14 cellular contexts compared by ENCODE assay signal in genomic region chr10:33900591-33900990, GRCh38.
DNase-seq lines count a peak whose midpoint lies in the region; ATAC-seq and TF ChIP-seq lines count a peak whose summit lies in the region.
"Had no signal": no experiment of that assay in that cellular context is flagged by ENCODE, and none has a peak within 500 bp of the region (broad histone marks: within the 10 kb centered on the region; RNA-seq: fewer than 3 reads in every experiment).

No MANE protein-coding gene starts in this region.

- H3K18ac ChIP-seq in trophoblast cell (ENCODE audit: low read length): no peak overlapping the region

- WGBS in trophoblast cell (ENCODE audit: extremely low coverage, insufficient coverage, insufficient read length): 100% methylated on average over 1 of the region's 2 CpGs

- H4K8ac ChIP-seq in trophoblast cell (ENCODE audit: low read depth, low read length): no peak overlapping the region

- no peak for TF ChIP-seq CTCF in retinal pigment epithelial cell (conservative IDR thresholded peaks at IDR 0.05; ENCODE audit: low read depth, low read length)
- TF ChIP-seq CTCF in WERI-Rb-1 (IDR thresholded peaks at IDR 0.05; ENCODE audit: low read depth, low read length): no peak

- DNase-seq in EL (peak; percentile 26), astrocyte of the hippocampus (ENCODE audit: low read depth, low spot score) (peak; percentile 55), fibroblast of the conjunctiva (ENCODE audit: low read depth) (peak; percentile 71), retinal pigment epithelial cell (ENCODE audit: low read depth) (peak; percentile 40), WERI-Rb-1 (no peak), iPS-NIHi7 (ENCODE audit: extremely low spot score) (no peak), trophoblast cell (no peak)
- DNase-seq: dorsolateral prefrontal cortex; heart left ventricle; NCI-H1436; stimulated activated CD4-positive, alpha-beta T cell treated with anti-CD3 and anti-CD28 coated beads, Interleukin-2, amount 100 ng/mL, for 48 hours; stimulated activated naive B cell treated with anti-CD40 and anti-IgM and Interleukin-4, amounts not matched to agents 10 μg/mL and 1 μg/mL and 100 μg/mL, for 72 hours had no signal

- H2BK5ac ChIP-seq in trophoblast cell (ENCODE audit: low read depth, low read length, poor library complexity): no peak overlapping the region

- no peak overlapping the region for H2AK5ac ChIP-seq in trophoblast cell (ENCODE audit: low read length)

- H2BK120ac ChIP-seq in trophoblast cell (ENCODE audit: insufficient read depth, low read length, poor library complexity): no peak overlapping the region

- H4K12ac ChIP-seq in trophoblast cell (ENCODE audit: low read depth, low read length): no peak overlapping the region

- H3K27ac ChIP-seq in WERI-Rb-1 (no peak overlapping the region), trophoblast cell (ENCODE audit: low read depth, low read length) (no peak overlapping the region)
- H3K27ac ChIP-seq: parathyroid adenoma had no signal

- H3K79me1 ChIP-seq in trophoblast cell (ENCODE audit: low read length): no peaks in the 10 kb centered on the region

- H3K9ac ChIP-seq in trophoblast cell (ENCODE audit: low read length): no peak overlapping the region
- H3K9ac ChIP-seq: parathyroid adenoma had no signal

- no peak overlapping the region for H3K14ac ChIP-seq in trophoblast cell (ENCODE audit: low read length)

- no peaks in the 10 kb centered on the region for H3K9me3 ChIP-seq in WERI-Rb-1 (ENCODE audit: severe bottlenecking)
- H3K9me3 ChIP-seq in trophoblast cell (ENCODE audit: insufficient read depth, low read depth, low read length): peaks cover 2% of the 10 kb centered on the region

- H2BK12ac ChIP-seq in trophoblast cell (ENCODE audit: low read length): no peak overlapping the region

- ATAC-seq in GM19467 (IDR thresholded peaks at IDR 0.05; ENCODE audit: unreplicated experiment): no peak
- ATAC-seq: stimulated activated naive B cell treated with anti-CD40 and anti-IgM and Interleukin-4, amounts not matched to agents 10 μg/mL and 1 μg/mL and 100 μg/mL, for 72 hours had no signal

- no peak overlapping the region for H4K91ac ChIP-seq in trophoblast cell (ENCODE audit: low read depth, low read length)

- H3K4me3 ChIP-seq in retinal pigment epithelial cell (ENCODE audit: low read length) (no peak overlapping the region), WERI-Rb-1 (ENCODE audit: low read depth, low read length) (no peak overlapping the region), trophoblast cell (ENCODE audit: low read depth, low read length) (no peak overlapping the region)
- H3K4me3 ChIP-seq: dorsolateral prefrontal cortex, heart left ventricle had no signal

- no peak overlapping the region for H2AFZ ChIP-seq in trophoblast cell (ENCODE audit: insufficient read depth, low read length, poor library complexity)
- H2AFZ ChIP-seq: parathyroid adenoma had no signal

- H3K4me2 ChIP-seq in trophoblast cell (ENCODE audit: low read length): no peak overlapping the region

- no peak overlapping the region for H3K4ac ChIP-seq in trophoblast cell (ENCODE audit: low read depth, low read length)

- no peaks in the 10 kb centered on the region for H3K27me3 ChIP-seq in WERI-Rb-1 (ENCODE audit: insufficient read depth, low read depth, severe bottlenecking)
- no peaks in the 10 kb centered on the region for H3K27me3 ChIP-seq in trophoblast cell (ENCODE audit: insufficient read depth, low read length)
- H3K27me3 ChIP-seq: heart left ventricle had no signal

- H3K4me1 ChIP-seq in trophoblast cell (ENCODE audit: control insufficient read depth in 1 of 2, insufficient read depth in 2 of 2, low read length in 2 of 2): no peaks in the 10 kb centered on the region
- H3K4me1 ChIP-seq: parathyroid adenoma had no signal

- H3K36me3 ChIP-seq in WERI-Rb-1 (no peaks in the 10 kb centered on the region), trophoblast cell (ENCODE audit: control insufficient read depth in 1 of 2, insufficient read depth in 2 of 2, low read length in 2 of 2) (no peaks in the 10 kb centered on the region)
- H3K36me3 ChIP-seq: heart left ventricle had no signal

- H3K23ac ChIP-seq in trophoblast cell (ENCODE audit: low read length): no peak overlapping the region

- H3K79me2 ChIP-seq in trophoblast cell (ENCODE audit: control insufficient read depth, insufficient read depth, low read length, poor library complexity): no peaks in the 10 kb centered on the region
- H3K79me2 ChIP-seq: parathyroid adenoma had no signal

Comparison
In these comparisons a context has a peak if more than half of its experiments do, and no peak if none do; other contexts are left out.
1. DNase-seq: peak in EL (single experiment), astrocyte of the hippocampus (single experiment), fibroblast of the conjunctiva (single experiment) and retinal pigment epithelial cell (single experiment); none in WERI-Rb-1 (single experiment), iPS-NIHi7 (single experiment) and trophoblast cell (0 of 2).